Comparison of ENCODE assay signal across 29 cellular contexts in genomic region chr10:118667732-118668131, GRCh38.
"Had no signal": no experiment of that assay in that cellular context is flagged by ENCODE, and none has a peak within 500 bp of the region (broad histone marks: within the 10 kb centered on the region; RNA-seq: fewer than 3 reads in every experiment).

No MANE protein-coding gene starts in this region.

- FAIRE-seq: astrocyte, TTC549 had no signal

- DNase-seq: activated B cell treated with CpG ODN at 0.5 μM for 24 hours; activated CD4-positive, alpha-beta memory T cell treated with anti-CD3 and anti-CD28 coated beads for 36 hours; activated CD4-positive, alpha-beta T cell treated with anti-CD3 and anti-CD28 coated beads for 4 hours; activated CD4-positive, alpha-beta T cell treated with anti-CD3 and anti-CD28 coated beads, Interleukin-2, amount 10 ng/mL, durations not matched to agents 24 days and 14 days; activated CD4-positive, alpha-beta T cell treated with anti-CD3 and anti-CD28 coated beads, Interleukin-2, amount 50 U/mL, for 1 hour; activated CD4-positive, alpha-beta T cell treated with anti-CD3 and anti-CD28 coated beads, Interleukin-2, amount 50 U/mL, for 4 hours; activated CD4-positive, CD25-positive, alpha-beta regulatory T cell treated with anti-CD3 and anti-CD28 coated beads, Interleukin-2, amount 50 U/mL, for 72 hours; activated CD8-positive, alpha-beta memory T cell treated with anti-CD3 and anti-CD28 coated beads, Interleukin-2, amount 50 U/mL, for 4 hours; activated CD8-positive, alpha-beta T cell treated with anti-CD3 and anti-CD28 coated beads for 36 hours; activated effector memory CD4-positive, alpha-beta T cell treated with anti-CD3 and anti-CD28 coated beads, Interleukin-2, amount 50 U/mL, for 16 hours; activated naive CD4-positive, alpha-beta T cell treated with anti-CD3 and anti-CD28 coated beads, Interleukin-2, amount 10 ng/mL, durations not matched to agents 7 days and 5 days; activated naive CD4-positive, alpha-beta T cell treated with Interleukin-2 at 50 U/mL for 16 hours; activated naive CD8-positive, alpha-beta T cell treated with anti-CD3 and anti-CD28 coated beads, Interleukin-2, amount 10 ng/mL, durations not matched to agents 7 days and 5 days; activated naive CD8-positive, alpha-beta T cell treated with anti-CD3 and anti-CD28 coated beads, Interleukin-2, amount 50 U/mL, for 24 hours; activated T-cell treated with anti-CD3 and anti-CD28 coated beads for 4 hours; activated T-cell treated with anti-CD3 and anti-CD28 coated beads, Interleukin-2, amount 50 U/mL, for 1 hour; activated T-cell treated with anti-CD3 and anti-CD28 coated beads, Interleukin-2, amount 50 U/mL, for 4 hours; activated T-cell treated with anti-CD3 and anti-CD28 coated beads, Interleukin-2, amount 50 U/mL, for 72 hours; amniotic stem cell; aorta; cerebellar nuclear complex; T-helper 1 cell; T-helper 2 cell; T-helper 9 cell had no signal

- H3K4me3 ChIP-seq: cardiac muscle cell had no signal

- H3K36me3 ChIP-seq: cardiac muscle cell had no signal

- H3K27me3 ChIP-seq: cardiac muscle cell had no signal

- ATAC-seq: activated CD8-positive, alpha-beta T cell treated with anti-CD3 and anti-CD28 coated beads for 36 hours; activated naive CD8-positive, alpha-beta T cell treated with anti-CD3 and anti-CD28 coated beads, Interleukin-2, amount 50 U/mL, for 24 hours; activated T-cell treated with anti-CD3 and anti-CD28 coated beads, Interleukin-2, amount 50 U/mL, for 4 hours; activated T-cell treated with anti-CD3 and anti-CD28 coated beads, Interleukin-2, amount 50 U/mL, for 72 hours; activated T-helper 17 cell treated with anti-CD3 and anti-CD28 coated beads, Interleukin-2, amount 50 U/mL, for 72 hours had no signal

- H3K27ac ChIP-seq: cardiac muscle cell, VCaP had no signal
